In genomic region chr11:15034687-15035267, GRCh38 we compare ENCODE assay signal across 20 cellular contexts. TPM values are rescaled to one million over a fixed set of nuclear protein-coding genes. Genes with fewer than 3 reads are reported as not detected.
"Had no signal": no experiment of that assay in that cellular context is flagged by ENCODE, and none has a peak within 500 bp of the region (broad histone marks: within the 10 kb centered on the region; RNA-seq: fewer than 3 reads in every experiment).

No MANE protein-coding gene starts in this region.

- H3K27ac Mint-ChIP-seq: activated naive CD4-positive, alpha-beta T cell treated with anti-CD3 and anti-CD28 coated beads, Interleukin-2, amount 10 ng/mL, durations not matched to agents 7 days and 5 days; activated T-helper 2 cell treated with anti-CD3 and anti-CD28 coated beads, Interferon-gamma antibody, Interleukin-2, Interleukin-4, amounts not matched to agents 10 μg/mL and 5 μg/mL and 100 μg/mL, durations not matched to agents 14 hours and 24 hours and 36 hours; effector memory CD8-positive, alpha-beta T cell; nephron; type B pancreatic cell had no signal

- DNase-seq: activated CD4-positive, alpha-beta T cell treated with anti-CD3 and anti-CD28 coated beads, Interleukin-2, amount 50 U/mL, for 4 hours; activated CD4-positive, CD25-positive, alpha-beta regulatory T cell treated with anti-CD3 and anti-CD28 coated beads, Interleukin-2, amount 50 U/mL, for 72 hours; activated naive CD4-positive, alpha-beta T cell treated with anti-CD3 and anti-CD28 coated beads, Interleukin-2, amount 10 ng/mL, durations not matched to agents 7 days and 5 days; dermis blood vessel endothelial cell; effector memory CD8-positive, alpha-beta T cell; gastrocnemius medialis; heart right ventricle; islet precursor cell; stimulated activated CD4-positive, alpha-beta T cell treated with anti-CD3 and anti-CD28 coated beads, Interleukin-4, amount 100 ng/mL, for 24 hours; stimulated activated naive CD8-positive, alpha-beta T cell treated with anti-CD3 and anti-CD28 coated beads, Interleukin-15, Interleukin-2, amounts not matched to agents 100 U/mL and 50 U/mL, for 24 hours; T-helper 1 cell; T1000 had no signal

- H3K36me3 ChIP-seq: gastrocnemius medialis, heart right ventricle, left lung, prostate gland had no signal

- H3K27ac ChIP-seq: epithelial cell of prostate, gastrocnemius medialis, heart right ventricle, left lung, prostate gland, skin epidermis had no signal

- H3K4me1 Mint-ChIP-seq: activated naive CD4-positive, alpha-beta T cell treated with anti-CD3 and anti-CD28 coated beads, Interleukin-2, amount 10 ng/mL, durations not matched to agents 7 days and 5 days; nephron had no signal

- H3K9me3 ChIP-seq: gastrocnemius medialis, heart right ventricle, left lung, prostate gland had no signal

- H3K36me3 Mint-ChIP-seq: activated naive CD4-positive, alpha-beta T cell treated with anti-CD3 and anti-CD28 coated beads, Interleukin-2, amount 10 ng/mL, durations not matched to agents 7 days and 5 days; type B pancreatic cell had no signal

- H3K9me3 Mint-ChIP-seq: activated naive CD4-positive, alpha-beta T cell treated with anti-CD3 and anti-CD28 coated beads, Interleukin-2, amount 10 ng/mL, durations not matched to agents 7 days and 5 days; activated T-helper 2 cell treated with anti-CD3 and anti-CD28 coated beads, Interferon-gamma antibody, Interleukin-2, Interleukin-4, amounts not matched to agents 10 μg/mL and 5 μg/mL and 100 μg/mL, durations not matched to agents 14 hours and 24 hours and 36 hours; effector memory CD8-positive, alpha-beta T cell; nephron; type B pancreatic cell had no signal

- ATAC-seq: effector memory CD8-positive, alpha-beta T cell; gastrocnemius medialis; left lung; right cardiac atrium; stimulated activated naive CD8-positive, alpha-beta T cell treated with anti-CD3 and anti-CD28 coated beads, Interleukin-15, Interleukin-2, amounts not matched to agents 100 U/mL and 50 U/mL, for 24 hours had no signal

- H3K4me3 Mint-ChIP-seq: activated naive CD4-positive, alpha-beta T cell treated with anti-CD3 and anti-CD28 coated beads, Interleukin-2, amount 10 ng/mL, durations not matched to agents 7 days and 5 days; effector memory CD8-positive, alpha-beta T cell; nephron; type B pancreatic cell had no signal

- H3K4me1 ChIP-seq: gastrocnemius medialis, heart right ventricle, left lung, prostate gland had no signal

- H3K27me3 ChIP-seq: gastrocnemius medialis had no signal

- H3K4me3 ChIP-seq: gastrocnemius medialis, heart right ventricle, left lung, prostate gland, skin epidermis had no signal

RNA-seq across cellular contexts. Expression of gene CALCB, which starts 38.6 kb away (rescaled TPM):
- total RNA-seq: dermis blood vessel endothelial cell, gastrocnemius medialis had no signal
